In genomic region chr6:3415490-3415889, GRCh38 we compare ENCODE assay signal across 31 cellular contexts.
"Had no signal": no experiment of that assay in that cellular context is flagged by ENCODE, and none has a peak within 500 bp of the region (broad histone marks: within the 10 kb centered on the region; RNA-seq: fewer than 3 reads in every experiment).

No MANE protein-coding gene starts in this region.

- DNase-seq: activated B cell treated with CpG ODN at 0.5 μM for 24 hours; activated CD4-positive, alpha-beta memory T cell treated with anti-CD3 and anti-CD28 coated beads for 36 hours; activated CD4-positive, alpha-beta T cell treated with anti-CD3 and anti-CD28 coated beads for 4 hours; activated CD4-positive, alpha-beta T cell treated with anti-CD3 and anti-CD28 coated beads, Interleukin-2, amount 50 U/mL, for 1 hour; activated CD4-positive, CD25-positive, alpha-beta regulatory T cell treated with anti-CD3 and anti-CD28 coated beads, Interleukin-2, amount 50 U/mL, for 72 hours; activated CD8-positive, alpha-beta memory T cell treated with anti-CD3 and anti-CD28 coated beads, Interleukin-2, amount 50 U/mL, for 4 hours; activated gamma-delta T cell treated with Interleukin-2 at 50 U/mL for 16 hours; activated naive CD4-positive, alpha-beta T cell treated with anti-CD3 and anti-CD28 coated beads for 36 hours; activated T-cell treated with anti-CD3 and anti-CD28 coated beads for 4 hours; activated T-cell treated with anti-CD3 and anti-CD28 coated beads, Interleukin-2, amount 50 U/mL, for 4 hours; adrenal gland; anterior cingulate cortex; caudate nucleus; cerebellar nuclear complex; KG1; NCI-H1092 treated with DMSO at 0.1 percent for 48 hours; NCI-H146; NCI-H2029 treated with DMSO at 0.1 percent for 48 hours; NCI-H2107; NCI-H2171 treated with DMSO at 0.1 percent for 48 hours; NCI-H446; NCI-H526 treated with DMSO at 0.1 percent for 48 hours; NCI-H82; PC-3; SHP77; SJCRH30 had no signal

- H3K36me3 Mint-ChIP-seq: activated CD4-positive, alpha-beta memory T cell treated with anti-CD3 and anti-CD28 coated beads for 36 hours; activated naive CD4-positive, alpha-beta T cell treated with anti-CD3 and anti-CD28 coated beads, Interleukin-2, amount 50 U/mL, for 72 hours had no signal

- ATAC-seq: PC-3 had no signal

- H3K9me3 ChIP-seq: adrenal gland, SJCRH30 had no signal

- H3K36me3 ChIP-seq: adrenal gland, SJCRH30 had no signal

- H3K27ac ChIP-seq: adrenal gland, SJCRH30, SK-N-MC had no signal

- H3K4me3 Mint-ChIP-seq: activated B cell treated with CpG ODN at 0.5 μM for 24 hours; activated CD4-positive, alpha-beta memory T cell treated with anti-CD3 and anti-CD28 coated beads for 36 hours; activated naive CD4-positive, alpha-beta T cell treated with anti-CD3 and anti-CD28 coated beads for 36 hours; activated T-cell treated with anti-CD3 and anti-CD28 coated beads, Interleukin-2, amount 50 U/mL, for 4 hours; activated T-helper 1 cell treated with anti-CD3 and anti-CD28 coated beads, Interleukin-12 subunit alpha, Interleukin-12 subunit beta, Interleukin-2, Interleukin-4 antibody, amounts not matched to agents 30 ng/mL and 10 ng/mL and 1 ng/mL, durations not matched to agents 14 hours and 24 hours and 36 hours; brain; T-helper 2 cell treated with Interferon-gamma antibody and Interleukin-4, amounts not matched to agents 5 μg/mL and 100 μg/mL, for 36 hours had no signal

- H3K4me1 ChIP-seq: adrenal gland, SJCRH30 had no signal

- H3K27me3 ChIP-seq: adrenal gland, SJCRH30 had no signal

- H3K4me3 ChIP-seq: adrenal gland, SJCRH30, SK-N-MC had no signal

- H3K9me3 Mint-ChIP-seq: activated CD4-positive, alpha-beta memory T cell treated with anti-CD3 and anti-CD28 coated beads for 36 hours; activated naive CD4-positive, alpha-beta T cell treated with anti-CD3 and anti-CD28 coated beads, Interleukin-2, amount 50 U/mL, for 72 hours; activated T-cell treated with anti-CD3 and anti-CD28 coated beads, Interleukin-2, amount 50 U/mL, for 4 hours; activated T-helper 1 cell treated with anti-CD3 and anti-CD28 coated beads, Interleukin-12 subunit alpha, Interleukin-12 subunit beta, Interleukin-2, Interleukin-4 antibody, amounts not matched to agents 30 ng/mL and 10 ng/mL and 1 ng/mL, durations not matched to agents 14 hours and 24 hours and 36 hours; T-helper 2 cell treated with Interferon-gamma antibody and Interleukin-4, amounts not matched to agents 5 μg/mL and 100 μg/mL, for 36 hours had no signal

- H3K27me3 Mint-ChIP-seq: activated CD4-positive, alpha-beta memory T cell treated with anti-CD3 and anti-CD28 coated beads for 36 hours; brain had no signal

- H3K27ac Mint-ChIP-seq: activated B cell treated with CpG ODN at 0.5 μM for 24 hours; activated CD4-positive, alpha-beta memory T cell treated with anti-CD3 and anti-CD28 coated beads for 36 hours; activated naive CD4-positive, alpha-beta T cell treated with anti-CD3 and anti-CD28 coated beads for 36 hours; activated naive CD4-positive, alpha-beta T cell treated with anti-CD3 and anti-CD28 coated beads, Interleukin-2, amount 50 U/mL, for 72 hours; activated T-helper 1 cell treated with anti-CD3 and anti-CD28 coated beads, Interleukin-12 subunit alpha, Interleukin-12 subunit beta, Interleukin-2, Interleukin-4 antibody, amounts not matched to agents 30 ng/mL and 10 ng/mL and 1 ng/mL, durations not matched to agents 14 hours and 24 hours and 36 hours; T-helper 2 cell treated with Interferon-gamma antibody and Interleukin-4, amounts not matched to agents 5 μg/mL and 100 μg/mL, for 36 hours had no signal
